In the genomic region with DNA sequence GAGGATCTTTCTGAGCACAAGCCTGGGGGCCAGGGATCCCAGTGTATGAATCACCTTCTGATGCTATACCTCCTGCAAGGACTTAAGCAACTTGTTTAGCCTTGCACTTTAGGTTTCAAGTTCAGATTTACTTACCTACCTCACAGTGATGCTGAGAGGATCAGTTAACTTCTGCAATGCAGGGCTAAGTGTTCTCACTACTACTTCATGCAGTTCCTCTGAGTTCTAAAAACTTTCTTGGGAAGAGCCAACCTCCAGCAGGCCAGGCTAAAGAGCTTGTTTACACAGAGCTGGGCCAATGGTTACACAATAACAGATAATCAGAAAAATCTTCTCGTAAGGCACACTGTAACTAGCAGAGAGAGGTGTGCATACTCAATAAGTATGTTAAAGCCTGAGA, we compare ENCODE assay signal across 1 cellular context.
A peak's percentile ranks its signal among the peaks of the same experiment; 100 is the strongest.
TF ChIP-seq lines count a peak whose summit lies in the region.

No MANE protein-coding gene starts in this region.

TF ChIP-seq in A549, 52 proteins besides CTCF, POLR2A, EP300 and RAD21 (continued from another document):
- TF ChIP-seq CEBPB (IDR thresholded peaks at IDR 0.05), result peak; percentile 78 to 93; a peak in 3 of 4 replicates
- TF ChIP-seq, protein P1, sequence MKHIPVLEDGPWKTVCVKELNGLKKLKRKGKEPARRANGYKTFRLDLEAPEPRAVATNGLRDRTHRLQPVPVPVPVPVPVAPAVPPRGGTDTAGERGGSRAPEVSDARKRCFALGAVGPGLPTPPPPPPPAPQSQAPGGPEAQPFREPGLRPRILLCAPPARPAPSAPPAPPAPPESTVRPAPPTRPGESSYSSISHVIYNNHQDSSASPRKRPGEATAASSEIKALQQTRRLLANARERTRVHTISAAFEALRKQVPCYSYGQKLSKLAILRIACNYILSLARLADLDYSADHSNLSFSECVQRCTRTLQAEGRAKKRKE (CRISPR knock-in tag; IDR thresholded peaks at IDR 0.05; ENCODE audit: low read depth), result no peak
- TF ChIP-seq SMC3 (IDR thresholded peaks at IDR 0.05), result peak; percentile 31; the same call in 2 of the 3 replicates
